15 cellular contexts compared by ENCODE assay signal in the genomic region with DNA sequence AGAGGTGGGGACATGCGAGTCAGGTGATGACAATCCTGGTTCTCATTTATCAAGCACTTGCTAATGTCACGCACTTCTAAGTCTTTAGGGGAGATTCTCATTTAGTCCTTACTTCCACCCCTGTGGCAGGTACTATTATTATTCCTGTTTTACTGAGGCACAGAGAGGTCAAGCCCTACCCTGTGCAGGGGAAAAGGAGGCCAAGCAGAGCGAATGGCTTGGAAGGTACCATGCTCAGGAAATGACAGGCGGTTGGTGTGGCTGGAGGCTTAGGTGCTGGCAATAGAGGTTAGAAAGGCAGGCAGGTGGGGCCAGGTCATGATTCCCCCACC.
DNase-seq lines count a peak whose midpoint lies in the region; ATAC-seq, FAIRE-seq and TF ChIP-seq lines count a peak whose summit lies in the region.
"Had no signal": no experiment of that assay in that cellular context is flagged by ENCODE, and none has a peak within 500 bp of the region (broad histone marks: within the 10 kb centered on the region; RNA-seq: fewer than 3 reads in every experiment).

No MANE protein-coding gene starts in this region.

- H3K4me3 Mint-ChIP-seq in natural killer cell: peak overlapping the region; percentile 19
- no peak overlapping the region for H3K4me3 Mint-ChIP-seq in natural killer cell treated with Interleukin-12 subunit alpha and Interleukin-12 subunit beta and Interleukin-15 and Interleukin-18, amount 100 ng/mL, for 72 hours
- H3K4me3 Mint-ChIP-seq in brain: peak overlapping the region in 1 of 5 experiments; percentile 61

- H3K36me3 ChIP-seq in mesodermal cell (ENCODE audit: control insufficient read depth, insufficient read depth, low read length): no peaks in the 10 kb centered on the region
- H3K36me3 ChIP-seq in pancreas: no peaks in the 10 kb centered on the region
- H3K36me3 ChIP-seq in prostate gland: no peaks in the 10 kb centered on the region
- H3K36me3 ChIP-seq: colonic mucosa had no signal

- no peak overlapping the region for H3K27ac Mint-ChIP-seq in natural killer cell
- peak overlapping the region in 1 of 2 donors; percentile 17 for H3K27ac Mint-ChIP-seq in natural killer cell treated with Interleukin-12 subunit alpha and Interleukin-12 subunit beta and Interleukin-15 and Interleukin-18, amount 100 ng/mL, for 72 hours
- H3K27ac Mint-ChIP-seq in brain: peak overlapping the region in 3 of 5 experiments; percentile 72 to 85 (median 75)

- ATAC-seq in natural killer cell (no peak), HG03108 (IDR thresholded peaks at IDR 0.05; ENCODE audit: unreplicated experiment) (no peak), pancreas (no peak)
- ATAC-seq in natural killer cell treated with Interleukin-12 subunit alpha and Interleukin-12 subunit beta and Interleukin-15 and Interleukin-18, amount 100 ng/mL, for 72 hours: no peak

- H3K27ac ChIP-seq in mesodermal cell (ENCODE audit: low read depth, low read length, severe bottlenecking) (peak overlapping the region; percentile 96), pancreas (peak overlapping the region in 1 of 4 donors; percentile 8), prostate gland (no peak overlapping the region)
- H3K27ac ChIP-seq: colonic mucosa, VCaP had no signal

- 89 to 100% methylated on average over 1 to 3 of the region's 4 CpGs for WGBS in mesodermal cell (ENCODE audit: insufficient coverage in 2 of 2), 2 experiments
- 78 to 89% methylated on average over 4 of the region's 4 CpGs for WGBS in pancreas, 2 donors
- WGBS in prostate gland: 81% methylated on average over 4 of the region's 4 CpGs

- no peak for FAIRE-seq in pancreas (lab: Jason Lieb, UNC)
- FAIRE-seq: small intestine had no signal

- peaks cover 69 to 79% of the 10 kb centered on the region in 2 donors for H3K4me1 Mint-ChIP-seq in natural killer cell
- H3K4me1 Mint-ChIP-seq in natural killer cell treated with Interleukin-12 subunit alpha and Interleukin-12 subunit beta and Interleukin-15 and Interleukin-18, amount 100 ng/mL, for 72 hours (ENCODE audit: low read depth in 2 of 2): peaks cover 66 to 81% of the 10 kb centered on the region in 2 donors
- peaks cover 58% of the 10 kb centered on the region for H3K4me1 Mint-ChIP-seq in brain

- H3K36me3 Mint-ChIP-seq in natural killer cell (no peaks in the 10 kb centered on the region), brain (no peaks in the 10 kb centered on the region)
- H3K36me3 Mint-ChIP-seq in natural killer cell treated with Interleukin-12 subunit alpha and Interleukin-12 subunit beta and Interleukin-15 and Interleukin-18, amount 100 ng/mL, for 72 hours: no peaks in the 10 kb centered on the region

- intact Hi-C loops in natural killer cell (cut with micrococcal nuclease): loop anchor here (5.0 kb wide), 2 partner anchors 397 to 472 kb away; partner anchors contain the start of gene TLE3
- intact Hi-C loops in pancreas (cut with DNase I): no loop called here
- intact Hi-C loops in prostate gland (cut with DNase I): no loop called here

- TF ChIP-seq CTCF in natural killer cell (IDR thresholded peaks at IDR 0.05) (no peak), brain (conservative IDR thresholded peaks at IDR 0.05) (no peak), pancreas (IDR thresholded peaks at IDR 0.05) (no peak), prostate gland (IDR thresholded peaks at IDR 0.05) (no peak)

- no peak for DNase-seq in natural killer cell
- DNase-seq in natural killer cell treated with Interleukin-12 subunit alpha and Interleukin-12 subunit beta and Interleukin-15 and Interleukin-18, amount 100 ng/mL, for 72 hours (ENCODE audit: low spot score): no peak
- no peak for DNase-seq in activated CD8-positive, alpha-beta memory T cell treated with anti-CD3 and anti-CD28 coated beads for 24 hours
- DNase-seq in pancreas: no peak
- no peak for DNase-seq in prostate gland (ENCODE audit: low spot score)
- DNase-seq: colonic mucosa; DND-41; NK-92 treated with Interleukin-12 subunit alpha and Interleukin-12 subunit beta, amount 100 ng/mL, for 24 hours; occipital lobe had no signal

- H3K4me3 ChIP-seq in mesodermal cell (ENCODE audit: extremely low read depth, insufficient read depth, low read length, poor library complexity, severe bottlenecking) (no peak overlapping the region), pancreas (no peak overlapping the region), prostate gland (no peak overlapping the region)
- H3K4me3 ChIP-seq: colonic mucosa, lung had no signal

- H3K4me1 ChIP-seq in mesodermal cell (ENCODE audit: control insufficient read depth, insufficient read depth, low read length, poor library complexity, severe bottlenecking): peaks cover 52% of the 10 kb centered on the region
- peaks cover 0 to 8% (median 0%) of the 10 kb centered on the region in 3 donors for H3K4me1 ChIP-seq in pancreas
- no peaks in the 10 kb centered on the region for H3K4me1 ChIP-seq in prostate gland (replicated peaks)
- H3K4me1 ChIP-seq: colonic mucosa had no signal

- H3K27me3 ChIP-seq in pancreas (no peaks in the 10 kb centered on the region), prostate gland (replicated peaks; ENCODE audit: insufficient read depth) (no peaks in the 10 kb centered on the region)
- H3K27me3 ChIP-seq: colonic mucosa had no signal

- H3K27me3 Mint-ChIP-seq in natural killer cell (ENCODE audit: low read depth in 2 of 2) (peaks cover 29 to 67% of the 10 kb centered on the region in 2 donors), brain (peaks cover 19% of the 10 kb centered on the region)
- H3K27me3 Mint-ChIP-seq in natural killer cell treated with Interleukin-12 subunit alpha and Interleukin-12 subunit beta and Interleukin-15 and Interleukin-18, amount 100 ng/mL, for 72 hours: peaks cover 22 to 46% of the 10 kb centered on the region in 2 donors

- no peaks in the 10 kb centered on the region for H3K9me3 Mint-ChIP-seq in natural killer cell
- H3K9me3 Mint-ChIP-seq in natural killer cell treated with Interleukin-12 subunit alpha and Interleukin-12 subunit beta and Interleukin-15 and Interleukin-18, amount 100 ng/mL, for 72 hours: no peaks in the 10 kb centered on the region
- H3K9me3 Mint-ChIP-seq in brain: peaks cover 0 to 8% (median 0%) of the 10 kb centered on the region in 5 experiments

- H3K9me3 ChIP-seq in mesodermal cell (ENCODE audit: control insufficient read depth, low read length): no peaks in the 10 kb centered on the region
- H3K9me3 ChIP-seq in pancreas: no peaks in the 10 kb centered on the region
- H3K9me3 ChIP-seq in prostate gland: no peaks in the 10 kb centered on the region
- H3K9me3 ChIP-seq: colonic mucosa had no signal

- no peak for TF ChIP-seq POLR2A in prostate gland (IDR thresholded peaks at IDR 0.05)

Comparison
In these comparisons a context has a peak if more than half of its experiments do, and no peak if none do; other contexts are left out.
1. H3K27ac Mint-ChIP-seq: peak in brain (3 of 5); none in natural killer cell (0 of 2).